Comparison of ENCODE assay signal across 6 cellular contexts in the genomic region with DNA sequence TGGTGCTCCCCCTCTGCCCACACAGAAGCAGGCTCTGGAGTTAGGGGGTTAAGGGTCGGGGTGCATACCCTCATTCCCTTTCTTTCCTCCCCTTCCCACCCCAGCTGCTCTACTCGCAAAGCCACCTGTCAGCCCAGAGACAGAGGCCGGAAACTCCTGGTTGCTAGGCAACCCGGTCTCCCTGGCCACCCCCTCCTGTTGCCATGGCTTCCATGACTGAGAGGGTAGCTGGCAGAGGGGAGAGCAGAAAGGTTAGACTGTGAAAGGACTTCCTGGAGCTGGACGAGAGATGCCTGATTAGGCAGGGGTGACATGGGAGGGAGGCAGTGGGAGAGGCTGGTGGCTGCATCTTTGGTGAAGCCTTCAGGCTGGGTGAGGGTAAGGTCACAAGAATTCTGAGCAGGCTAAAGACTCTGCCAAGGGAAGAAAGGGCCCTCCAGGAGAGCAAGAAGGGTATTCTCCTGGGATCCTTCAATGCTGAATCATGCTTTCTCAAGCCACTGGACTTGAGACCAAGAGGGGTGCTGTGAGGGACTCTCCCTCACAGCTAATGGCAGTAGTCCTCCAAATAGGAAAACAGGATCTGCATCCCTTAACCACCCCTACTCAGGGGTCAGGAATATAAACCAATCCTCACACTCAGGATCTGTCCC. TPM values are rescaled to one million over a fixed set of nuclear protein-coding genes. Genes with fewer than 3 reads are reported as not detected.
DNase-seq lines count a peak whose midpoint lies in the region; ATAC-seq and TF ChIP-seq lines count a peak whose summit lies in the region.

No MANE protein-coding gene starts in this region.

- peaks cover 54% of the 10 kb centered on the region for H3K4me1 Mint-ChIP-seq in glutamatergic neuron (ENCODE audit: low read depth, unreplicated experiment)

- in situ Hi-C loops in GM13976 (cut with MboI; ENCODE audit: low sequenced_read_pairs, unreplicated experiment) = no loop called here

- H3K9me3 Mint-ChIP-seq in glutamatergic neuron (ENCODE audit: unreplicated experiment) = peaks cover 22% of the 10 kb centered on the region

- H3K27ac Mint-ChIP-seq in glutamatergic neuron (ENCODE audit: unreplicated experiment) = peak overlapping the region; percentile 99

- DNase-seq in GM13976 (ENCODE audit: low spot score) (peak; percentile 77), NCI-H2171 (lab: John Stamatoyannopoulos, UW) (peak; percentile 48), glutamatergic neuron (peak; percentile 77), SKM-1 (lab: John Stamatoyannopoulos, UW; ENCODE audit: unreplicated experiment) (no peak), HK-2 (ENCODE audit: unreplicated experiment) (no peak)

- peak overlapping the region; percentile 85 for H3K4me3 Mint-ChIP-seq in glutamatergic neuron (ENCODE audit: unreplicated experiment)

- H3K27me3 Mint-ChIP-seq in glutamatergic neuron (ENCODE audit: unreplicated experiment) = peaks cover 20% of the 10 kb centered on the region

- ATAC-seq in GM19328 (IDR thresholded peaks at IDR 0.05; ENCODE audit: unreplicated experiment) = no peak

- TF ChIP-seq CTCF in GM13976 (IDR thresholded peaks at IDR 0.05; ENCODE audit: borderline replicate concordance, control extremely low read depth, extremely low read depth, insufficient read depth, missing control alignments) (no peak), glutamatergic neuron (IDR thresholded peaks at IDR 0.05; ENCODE audit: partially characterized antibody, unreplicated experiment) (no peak)

- H3K36me3 Mint-ChIP-seq in glutamatergic neuron (ENCODE audit: unreplicated experiment) = no peaks in the 10 kb centered on the region

RNA-seq across cellular contexts. Expression of a gene that starts 5.4 kb away (rescaled TPM):
- 88.5 TPM for total RNA-seq in glutamatergic neuron (ENCODE audit: unreplicated experiment)

RNA-seq across cellular contexts. Expression of a gene that starts 7.5 kb away (rescaled TPM):
- 23.4 TPM for total RNA-seq in glutamatergic neuron (ENCODE audit: unreplicated experiment)

RNA-seq across cellular contexts. Expression of a gene that starts 17.7 kb away (rescaled TPM):
- total RNA-seq in glutamatergic neuron (ENCODE audit: unreplicated experiment) = 7.5 TPM

RNA-seq across cellular contexts. Expression of a gene that starts 19.2 kb away (rescaled TPM):
- total RNA-seq in glutamatergic neuron (ENCODE audit: unreplicated experiment) = 104 TPM

RNA-seq across cellular contexts. Expression of a gene that starts 38.2 kb away (rescaled TPM):
- not detected for total RNA-seq in glutamatergic neuron (ENCODE audit: unreplicated experiment)

Comparison
In these comparisons a context has a peak if more than half of its experiments do, and no peak if none do; other contexts are left out.
1. DNase-seq: peak in GM13976 (single experiment), NCI-H2171 (single experiment) and glutamatergic neuron (single experiment); none in SKM-1 (single experiment) and HK-2 (single experiment).